Comparison of ENCODE assay signal across 27 cellular contexts in genomic region chr15:67607959-67608605, GRCh38.
"Had no signal": no experiment of that assay in that cellular context is flagged by ENCODE, and none has a peak within 500 bp of the region (broad histone marks: within the 10 kb centered on the region; RNA-seq: fewer than 3 reads in every experiment).

No MANE protein-coding gene starts in this region.

- H3K9me3 Mint-ChIP-seq: naive B cell; nephron; stimulated activated effector memory CD8-positive, alpha-beta T cell treated with anti-CD3 and anti-CD28 coated beads, Interleukin-12 subunit alpha, Interleukin-12 subunit beta, amount 100 ng/mL, for 72 hours had no signal

- H3K9me3 ChIP-seq: gastroesophageal sphincter, heart left ventricle, lower lobe of right lung, right lobe of liver, testis, tibial artery, upper lobe of left lung, uterus had no signal

- H3K4me3 ChIP-seq: dorsolateral prefrontal cortex, gastroesophageal sphincter, heart left ventricle, lower lobe of right lung, right lobe of liver, testis, tibial artery, upper lobe of left lung, uterus had no signal

- DNase-seq: caudate nucleus; cerebellar nuclear complex; dorsolateral prefrontal cortex; effector CD4-positive, alpha-beta T cell; foreskin fibroblast; heart left ventricle; hippocampal formation; kidney glomerular epithelial cell; left ventricle myocardium superior; lower lobe of right lung; naive B cell; right lobe of liver; stimulated activated CD4-positive, alpha-beta T cell treated with anti-CD3 and anti-CD28 coated beads, Interleukin-2, amount 100 ng/mL, for 24 hours; stimulated activated CD4-positive, alpha-beta T cell treated with anti-CD3 and anti-CD28 coated beads, Interleukin-4, amount 100 ng/mL, for 24 hours; stimulated activated naive CD8-positive, alpha-beta T cell treated with anti-CD3 and anti-CD28 coated beads, Interleukin-15, Interleukin-2, amounts not matched to agents 100 U/mL and 50 U/mL, for 24 hours; substantia nigra; testis; tibial artery; upper lobe of left lung; uterus had no signal

- H2AFZ ChIP-seq: parathyroid adenoma had no signal

- H3K4me1 Mint-ChIP-seq: naive B cell; stimulated activated effector memory CD8-positive, alpha-beta T cell treated with anti-CD3 and anti-CD28 coated beads, Interleukin-12 subunit alpha, Interleukin-12 subunit beta, amount 100 ng/mL, for 72 hours had no signal

- H3K36me3 ChIP-seq: lower lobe of right lung, right lobe of liver, upper lobe of left lung, uterus had no signal

- H3K27ac ChIP-seq: dorsolateral prefrontal cortex, epithelial cell of prostate, gastroesophageal sphincter, heart left ventricle, lower lobe of right lung, parathyroid adenoma, right lobe of liver, testis, tibial artery, upper lobe of left lung, uterus had no signal

- H3K79me2 ChIP-seq: parathyroid adenoma had no signal

- H3K4me3 Mint-ChIP-seq: nephron; stimulated activated effector memory CD8-positive, alpha-beta T cell treated with anti-CD3 and anti-CD28 coated beads, Interleukin-12 subunit alpha, Interleukin-12 subunit beta, amount 100 ng/mL, for 72 hours had no signal

- H3K4me1 ChIP-seq: gastroesophageal sphincter, heart left ventricle, lower lobe of right lung, parathyroid adenoma, testis, tibial artery, upper lobe of left lung, uterus had no signal

- H3K27me3 ChIP-seq: dorsolateral prefrontal cortex, gastroesophageal sphincter, heart left ventricle, right lobe of liver, testis, tibial artery, upper lobe of left lung, uterus had no signal

- H3K36me3 Mint-ChIP-seq: stimulated activated effector memory CD8-positive, alpha-beta T cell treated with anti-CD3 and anti-CD28 coated beads, Interleukin-12 subunit alpha, Interleukin-12 subunit beta, amount 100 ng/mL, for 72 hours had no signal

- H3K27me3 Mint-ChIP-seq: naive B cell, progenitor cell of endocrine pancreas had no signal

- H3K9ac ChIP-seq: parathyroid adenoma had no signal

- H3K27ac Mint-ChIP-seq: naive B cell; nephron; stimulated activated effector memory CD8-positive, alpha-beta T cell treated with anti-CD3 and anti-CD28 coated beads, Interleukin-12 subunit alpha, Interleukin-12 subunit beta, amount 100 ng/mL, for 72 hours had no signal

- ATAC-seq: esophagus mucosa; gastroesophageal sphincter; heart left ventricle; left ventricle myocardium superior; lower lobe of right lung; right lobe of liver; stimulated activated effector memory CD8-positive, alpha-beta T cell treated with anti-CD3 and anti-CD28 coated beads, Interleukin-12 subunit alpha, Interleukin-12 subunit beta, amount 100 ng/mL, for 72 hours; stimulated activated naive CD8-positive, alpha-beta T cell treated with anti-CD3 and anti-CD28 coated beads, Interleukin-15, Interleukin-2, amounts not matched to agents 100 U/mL and 50 U/mL, for 24 hours had no signal
